ENCODE assay signal across 2 cellular contexts in the genomic region with DNA sequence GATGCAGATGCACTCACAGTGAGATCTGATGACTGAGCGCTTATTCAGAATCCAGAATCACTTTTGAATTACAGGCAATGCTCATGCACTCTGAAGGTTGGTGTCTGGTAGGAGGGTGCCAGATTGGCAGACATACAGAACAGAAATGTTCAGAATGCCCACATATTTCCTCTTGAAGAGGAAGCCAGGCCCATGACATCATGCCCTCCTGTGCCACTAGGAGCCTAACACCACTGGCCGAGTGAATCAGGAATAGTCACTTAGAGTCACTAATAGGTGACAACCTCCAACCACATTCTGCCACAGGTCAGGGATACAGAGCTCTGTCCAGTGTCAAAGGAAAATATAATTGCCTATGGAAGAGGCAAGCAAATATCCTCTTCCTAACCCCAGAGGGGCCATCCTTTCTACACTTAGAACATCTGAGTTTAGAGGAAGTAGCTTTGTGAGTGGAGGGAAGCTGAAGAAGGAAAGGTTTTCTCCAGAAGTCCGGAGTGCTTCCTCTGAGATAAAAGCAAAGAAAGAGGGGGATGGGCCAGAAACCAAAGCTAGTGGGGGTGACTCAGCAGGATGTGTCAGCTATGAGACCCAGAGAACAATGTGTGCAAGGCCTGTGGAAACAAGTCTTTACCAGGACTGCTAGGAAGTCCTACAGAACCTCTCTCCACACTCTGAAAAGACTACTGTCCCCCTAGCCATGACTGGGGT.
TF ChIP-seq lines count a peak whose summit lies in the region.

No MANE protein-coding gene starts in this region.

TF ChIP-seq in HCT116, 20 proteins besides CTCF, POLR2A, EP300 and RAD21 (continued from another document):
- no peak for TF ChIP-seq ZNF274 (IDR thresholded peaks at IDR 0.05; ENCODE audit: low read depth, low read length)
- TF ChIP-seq, protein P1, sequence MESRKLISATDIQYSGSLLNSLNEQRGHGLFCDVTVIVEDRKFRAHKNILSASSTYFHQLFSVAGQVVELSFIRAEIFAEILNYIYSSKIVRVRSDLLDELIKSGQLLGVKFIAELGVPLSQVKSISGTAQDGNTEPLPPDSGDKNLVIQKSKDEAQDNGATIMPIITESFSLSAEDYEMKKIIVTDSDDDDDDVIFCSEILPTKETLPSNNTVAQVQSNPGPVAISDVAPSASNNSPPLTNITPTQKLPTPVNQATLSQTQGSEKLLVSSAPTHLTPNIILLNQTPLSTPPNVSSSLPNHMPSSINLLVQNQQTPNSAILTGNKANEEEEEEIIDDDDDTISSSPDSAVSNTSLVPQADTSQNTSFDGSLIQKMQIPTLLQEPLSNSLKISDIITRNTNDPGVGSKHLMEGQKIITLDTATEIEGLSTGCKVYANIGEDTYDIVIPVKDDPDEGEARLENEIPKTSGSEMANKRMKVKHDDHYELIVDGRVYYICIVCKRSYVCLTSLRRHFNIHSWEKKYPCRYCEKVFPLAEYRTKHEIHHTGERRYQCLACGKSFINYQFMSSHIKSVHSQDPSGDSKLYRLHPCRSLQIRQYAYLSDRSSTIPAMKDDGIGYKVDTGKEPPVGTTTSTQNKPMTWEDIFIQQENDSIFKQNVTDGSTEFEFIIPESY (IDR thresholded peaks at IDR 0.05; ENCODE audit: extremely low read depth, insufficient replicate concordance, low read length): no peak
- no peak for TF ChIP-seq FOSL1 (IDR thresholded peaks at IDR 0.05; ENCODE audit: low read depth)
- no peak for TF ChIP-seq ELF1 (IDR thresholded peaks at IDR 0.05; ENCODE audit: borderline replicate concordance, low read depth)
- TF ChIP-seq SRF (IDR thresholded peaks at IDR 0.05; ENCODE audit: low read depth): no peak
- no peak for TF ChIP-seq EGR1 (IDR thresholded peaks at IDR 0.05; ENCODE audit: low read depth)
- no peak for TF ChIP-seq TCF7L2 (IDR thresholded peaks at IDR 0.05; ENCODE audit: borderline replicate concordance, extremely low read depth, insufficient read depth, insufficient read length)
- TF ChIP-seq JUND (IDR thresholded peaks at IDR 0.05): no peak
- no peak for TF ChIP-seq POLR2AphosphoS5 (IDR thresholded peaks at IDR 0.05; ENCODE audit: low read depth, low read length)
- no peak for TF ChIP-seq CEBPB (IDR thresholded peaks at IDR 0.05; ENCODE audit: low read depth)
- no peak for TF ChIP-seq CBX3 (IDR thresholded peaks at IDR 0.05; ENCODE audit: low read depth)
- TF ChIP-seq SP1 (IDR thresholded peaks at IDR 0.05; ENCODE audit: low read depth): no peak
- TF ChIP-seq, protein P2, sequence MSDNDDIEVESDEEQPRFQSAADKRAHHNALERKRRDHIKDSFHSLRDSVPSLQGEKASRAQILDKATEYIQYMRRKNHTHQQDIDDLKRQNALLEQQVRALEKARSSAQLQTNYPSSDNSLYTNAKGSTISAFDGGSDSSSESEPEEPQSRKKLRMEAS (IDR thresholded peaks at IDR 0.05): no peak

TF ChIP-seq in K562, 482 proteins besides CTCF, POLR2A, EP300 and RAD21 (continued from another document):
- TF ChIP-seq, protein P3, sequence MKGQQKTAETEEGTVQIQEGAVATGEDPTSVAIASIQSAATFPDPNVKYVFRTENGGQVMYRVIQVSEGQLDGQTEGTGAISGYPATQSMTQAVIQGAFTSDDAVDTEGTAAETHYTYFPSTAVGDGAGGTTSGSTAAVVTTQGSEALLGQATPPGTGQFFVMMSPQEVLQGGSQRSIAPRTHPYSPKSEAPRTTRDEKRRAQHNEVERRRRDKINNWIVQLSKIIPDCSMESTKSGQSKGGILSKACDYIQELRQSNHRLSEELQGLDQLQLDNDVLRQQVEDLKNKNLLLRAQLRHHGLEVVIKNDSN (CRISPR knock-in tag; IDR thresholded peaks at IDR 0.05): no peak
- TF ChIP-seq, protein P4, sequence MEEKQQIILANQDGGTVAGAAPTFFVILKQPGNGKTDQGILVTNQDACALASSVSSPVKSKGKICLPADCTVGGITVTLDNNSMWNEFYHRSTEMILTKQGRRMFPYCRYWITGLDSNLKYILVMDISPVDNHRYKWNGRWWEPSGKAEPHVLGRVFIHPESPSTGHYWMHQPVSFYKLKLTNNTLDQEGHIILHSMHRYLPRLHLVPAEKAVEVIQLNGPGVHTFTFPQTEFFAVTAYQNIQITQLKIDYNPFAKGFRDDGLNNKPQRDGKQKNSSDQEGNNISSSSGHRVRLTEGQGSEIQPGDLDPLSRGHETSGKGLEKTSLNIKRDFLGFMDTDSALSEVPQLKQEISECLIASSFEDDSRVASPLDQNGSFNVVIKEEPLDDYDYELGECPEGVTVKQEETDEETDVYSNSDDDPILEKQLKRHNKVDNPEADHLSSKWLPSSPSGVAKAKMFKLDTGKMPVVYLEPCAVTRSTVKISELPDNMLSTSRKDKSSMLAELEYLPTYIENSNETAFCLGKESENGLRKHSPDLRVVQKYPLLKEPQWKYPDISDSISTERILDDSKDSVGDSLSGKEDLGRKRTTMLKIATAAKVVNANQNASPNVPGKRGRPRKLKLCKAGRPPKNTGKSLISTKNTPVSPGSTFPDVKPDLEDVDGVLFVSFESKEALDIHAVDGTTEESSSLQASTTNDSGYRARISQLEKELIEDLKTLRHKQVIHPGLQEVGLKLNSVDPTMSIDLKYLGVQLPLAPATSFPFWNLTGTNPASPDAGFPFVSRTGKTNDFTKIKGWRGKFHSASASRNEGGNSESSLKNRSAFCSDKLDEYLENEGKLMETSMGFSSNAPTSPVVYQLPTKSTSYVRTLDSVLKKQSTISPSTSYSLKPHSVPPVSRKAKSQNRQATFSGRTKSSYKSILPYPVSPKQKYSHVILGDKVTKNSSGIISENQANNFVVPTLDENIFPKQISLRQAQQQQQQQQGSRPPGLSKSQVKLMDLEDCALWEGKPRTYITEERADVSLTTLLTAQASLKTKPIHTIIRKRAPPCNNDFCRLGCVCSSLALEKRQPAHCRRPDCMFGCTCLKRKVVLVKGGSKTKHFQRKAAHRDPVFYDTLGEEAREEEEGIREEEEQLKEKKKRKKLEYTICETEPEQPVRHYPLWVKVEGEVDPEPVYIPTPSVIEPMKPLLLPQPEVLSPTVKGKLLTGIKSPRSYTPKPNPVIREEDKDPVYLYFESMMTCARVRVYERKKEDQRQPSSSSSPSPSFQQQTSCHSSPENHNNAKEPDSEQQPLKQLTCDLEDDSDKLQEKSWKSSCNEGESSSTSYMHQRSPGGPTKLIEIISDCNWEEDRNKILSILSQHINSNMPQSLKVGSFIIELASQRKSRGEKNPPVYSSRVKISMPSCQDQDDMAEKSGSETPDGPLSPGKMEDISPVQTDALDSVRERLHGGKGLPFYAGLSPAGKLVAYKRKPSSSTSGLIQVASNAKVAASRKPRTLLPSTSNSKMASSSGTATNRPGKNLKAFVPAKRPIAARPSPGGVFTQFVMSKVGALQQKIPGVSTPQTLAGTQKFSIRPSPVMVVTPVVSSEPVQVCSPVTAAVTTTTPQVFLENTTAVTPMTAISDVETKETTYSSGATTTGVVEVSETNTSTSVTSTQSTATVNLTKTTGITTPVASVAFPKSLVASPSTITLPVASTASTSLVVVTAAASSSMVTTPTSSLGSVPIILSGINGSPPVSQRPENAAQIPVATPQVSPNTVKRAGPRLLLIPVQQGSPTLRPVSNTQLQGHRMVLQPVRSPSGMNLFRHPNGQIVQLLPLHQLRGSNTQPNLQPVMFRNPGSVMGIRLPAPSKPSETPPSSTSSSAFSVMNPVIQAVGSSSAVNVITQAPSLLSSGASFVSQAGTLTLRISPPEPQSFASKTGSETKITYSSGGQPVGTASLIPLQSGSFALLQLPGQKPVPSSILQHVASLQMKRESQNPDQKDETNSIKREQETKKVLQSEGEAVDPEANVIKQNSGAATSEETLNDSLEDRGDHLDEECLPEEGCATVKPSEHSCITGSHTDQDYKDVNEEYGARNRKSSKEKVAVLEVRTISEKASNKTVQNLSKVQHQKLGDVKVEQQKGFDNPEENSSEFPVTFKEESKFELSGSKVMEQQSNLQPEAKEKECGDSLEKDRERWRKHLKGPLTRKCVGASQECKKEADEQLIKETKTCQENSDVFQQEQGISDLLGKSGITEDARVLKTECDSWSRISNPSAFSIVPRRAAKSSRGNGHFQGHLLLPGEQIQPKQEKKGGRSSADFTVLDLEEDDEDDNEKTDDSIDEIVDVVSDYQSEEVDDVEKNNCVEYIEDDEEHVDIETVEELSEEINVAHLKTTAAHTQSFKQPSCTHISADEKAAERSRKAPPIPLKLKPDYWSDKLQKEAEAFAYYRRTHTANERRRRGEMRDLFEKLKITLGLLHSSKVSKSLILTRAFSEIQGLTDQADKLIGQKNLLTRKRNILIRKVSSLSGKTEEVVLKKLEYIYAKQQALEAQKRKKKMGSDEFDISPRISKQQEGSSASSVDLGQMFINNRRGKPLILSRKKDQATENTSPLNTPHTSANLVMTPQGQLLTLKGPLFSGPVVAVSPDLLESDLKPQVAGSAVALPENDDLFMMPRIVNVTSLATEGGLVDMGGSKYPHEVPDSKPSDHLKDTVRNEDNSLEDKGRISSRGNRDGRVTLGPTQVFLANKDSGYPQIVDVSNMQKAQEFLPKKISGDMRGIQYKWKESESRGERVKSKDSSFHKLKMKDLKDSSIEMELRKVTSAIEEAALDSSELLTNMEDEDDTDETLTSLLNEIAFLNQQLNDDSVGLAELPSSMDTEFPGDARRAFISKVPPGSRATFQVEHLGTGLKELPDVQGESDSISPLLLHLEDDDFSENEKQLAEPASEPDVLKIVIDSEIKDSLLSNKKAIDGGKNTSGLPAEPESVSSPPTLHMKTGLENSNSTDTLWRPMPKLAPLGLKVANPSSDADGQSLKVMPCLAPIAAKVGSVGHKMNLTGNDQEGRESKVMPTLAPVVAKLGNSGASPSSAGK (IDR thresholded peaks at IDR 0.05): no peak
- TF ChIP-seq NFE2 (IDR thresholded peaks at IDR 0.05; ENCODE audit: low read depth): 0 out of 2 replicates have a peak, but pooled peaks have one; percentile 28
- TF ChIP-seq, protein P5, sequence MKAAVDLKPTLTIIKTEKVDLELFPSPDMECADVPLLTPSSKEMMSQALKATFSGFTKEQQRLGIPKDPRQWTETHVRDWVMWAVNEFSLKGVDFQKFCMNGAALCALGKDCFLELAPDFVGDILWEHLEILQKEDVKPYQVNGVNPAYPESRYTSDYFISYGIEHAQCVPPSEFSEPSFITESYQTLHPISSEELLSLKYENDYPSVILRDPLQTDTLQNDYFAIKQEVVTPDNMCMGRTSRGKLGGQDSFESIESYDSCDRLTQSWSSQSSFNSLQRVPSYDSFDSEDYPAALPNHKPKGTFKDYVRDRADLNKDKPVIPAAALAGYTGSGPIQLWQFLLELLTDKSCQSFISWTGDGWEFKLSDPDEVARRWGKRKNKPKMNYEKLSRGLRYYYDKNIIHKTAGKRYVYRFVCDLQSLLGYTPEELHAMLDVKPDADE (conservative IDR thresholded peaks at IDR 0.05; ENCODE audit: control insufficient read depth, low read depth, low read length): no peak
